1 cellular context compared by ENCODE assay signal in the genomic region with DNA sequence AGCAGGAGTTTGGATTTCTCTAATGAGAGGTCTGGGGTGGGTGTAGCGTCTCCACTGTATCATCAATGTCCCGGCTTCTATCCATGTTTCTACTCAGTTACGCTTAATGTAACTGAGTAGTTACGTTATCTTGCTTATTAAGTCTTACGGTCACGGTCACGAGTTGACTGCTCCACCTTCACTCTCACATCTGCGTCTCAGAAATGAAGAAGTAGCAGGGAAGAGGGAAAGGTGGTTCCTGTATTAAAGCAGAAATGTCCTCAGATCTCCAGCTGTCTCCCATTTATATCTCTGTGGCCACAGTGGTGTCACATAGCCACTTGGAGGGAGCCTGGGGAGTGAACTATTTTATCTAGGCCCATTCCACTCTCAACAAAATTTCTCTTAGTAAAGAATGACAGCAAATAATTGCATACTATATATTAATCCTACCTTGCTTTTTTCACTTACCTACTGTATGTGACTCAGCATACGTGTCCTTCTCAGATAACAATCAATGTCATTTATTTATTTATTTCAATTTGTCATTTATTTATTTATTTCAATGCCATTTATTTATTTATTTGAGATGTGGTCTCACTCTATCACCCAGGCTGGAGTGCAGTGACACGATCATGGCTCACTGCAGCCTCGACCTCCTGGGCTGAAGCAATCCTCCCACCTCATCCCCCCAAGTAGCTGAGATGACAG.
TF ChIP-seq lines count a peak whose summit lies in the region.

No MANE protein-coding gene starts in this region.

TF ChIP-seq in H1, 55 proteins besides CTCF, POLR2A, EP300 and RAD21:
- TF ChIP-seq TCF12 (IDR thresholded peaks at IDR 0.05; ENCODE audit: low read depth, low read length) = no peak
- no peak for TF ChIP-seq SP1 (IDR thresholded peaks at IDR 0.05; ENCODE audit: low read depth, low read length)
- TF ChIP-seq HDAC6 (IDR thresholded peaks at IDR 0.05; ENCODE audit: low read depth, low read length) = no peak
- TF ChIP-seq NRF1 (IDR thresholded peaks at IDR 0.05; ENCODE audit: low read depth, low read length) = no peak
- no peak for TF ChIP-seq PHF8 (conservative IDR thresholded peaks at IDR 0.05; ENCODE audit: low read depth, low read length)
- TF ChIP-seq KDM4A (IDR thresholded peaks at IDR 0.05; ENCODE audit: low read depth, low read length, severe bottlenecking) = no peak
